Comparison of ENCODE assay signal across 25 cellular contexts in genomic region chr4:15914291-15914690, GRCh38. TPM values are rescaled to one million over a fixed set of nuclear protein-coding genes. Genes with fewer than 3 reads are reported as not detected.
DNase-seq lines count a peak whose midpoint lies in the region; ATAC-seq and TF ChIP-seq lines count a peak whose summit lies in the region.
"Had no signal": no experiment of that assay in that cellular context is flagged by ENCODE, and none has a peak within 500 bp of the region (broad histone marks: within the 10 kb centered on the region; RNA-seq: fewer than 3 reads in every experiment).

No MANE protein-coding gene starts in this region.

- H3K23ac ChIP-seq in IMR-90 (ENCODE audit: low read depth, low read length): no peak overlapping the region

- no peaks in the 10 kb centered on the region; the same call in 1 of the 2 replicates for H3K9me1 ChIP-seq in IMR-90 (ENCODE audit: insufficient read depth, low read length)

- no peak overlapping the region for H2AK9ac ChIP-seq in IMR-90 (replicated peaks; ENCODE audit: low read depth, low read length, poor library complexity)

- intact Hi-C loops in IMR-90 (cut with micrococcal nuclease): no loop called here

- TF ChIP-seq CTCF in IMR-90 (conservative IDR thresholded peaks at IDR 0.05; ENCODE audit: low read depth, low read length) (no peak), fibroblast of villous mesenchyme (IDR thresholded peaks at IDR 0.05; ENCODE audit: insufficient read depth, low read depth, low read length) (no peak), mesothelial cell of epicardium (IDR thresholded peaks at IDR 0.05; ENCODE audit: unreplicated experiment) (no peak)

- DNase-seq in IMR-90 (peak; percentile 54), amniotic epithelial cell (ENCODE audit: low read depth) (peak; percentile 60), fibroblast of villous mesenchyme (ENCODE audit: low read depth) (peak; percentile 30), mesothelial cell of epicardium (ENCODE audit: low spot score in 2 of 2, unreplicated experiment in 2 of 2) (no peak), NCI-H2107 treated with DMSO at 0.1 percent for 48 hours (lab: John Stamatoyannopoulos, UW; ENCODE audit: unreplicated experiment) (no peak)
- DNase-seq: activated naive CD4-positive, alpha-beta T cell; activated T-cell treated with anti-CD3 and anti-CD28 coated beads, Interleukin-2, amount 50 U/mL, for 1 hour; amygdala; cerebellar nuclear complex; H9; left colon; NCI-H187 treated with DMSO at 0.1 percent for 48 hours; NCI-H82; right lobe of liver; T-helper 1 cell; transverse colon had no signal

- H3K9me3 ChIP-seq in IMR-90 (ENCODE audit: control insufficient read depth, insufficient read depth, low read length): no peaks in the 10 kb centered on the region; the same call in 1 of the 2 replicates
- H3K9me3 ChIP-seq: right lobe of liver, transverse colon had no signal

- H3K79me2 ChIP-seq in ACC112 (ENCODE audit: control insufficient read depth, insufficient read depth, low read length, unreplicated experiment): no peaks in the 10 kb centered on the region
- H3K79me2 ChIP-seq: parathyroid adenoma had no signal

- POLR2A ChIA-PET in IMR-90 (lab: Charles Lee; ENCODE audit: unreplicated experiment): no interaction called here

- H2BK15ac ChIP-seq in IMR-90 (ENCODE audit: low read depth, low read length): 0 out of 3 replicates have a peak overlapping the region, but pooled peaks have one; percentile 8

- no peak for TF ChIP-seq RAD21 in IMR-90 (IDR thresholded peaks at IDR 0.05; ENCODE audit: low read length)

- H4K8ac ChIP-seq in IMR-90 (ENCODE audit: low read depth in 2 of 2, low read length in 2 of 2): no peak overlapping the region

- peak overlapping the region; percentile 37 for H2BK5ac ChIP-seq in IMR-90 (ENCODE audit: low read depth, low read length, poor library complexity, severe bottlenecking)

- H4K5ac ChIP-seq in IMR-90 (ENCODE audit: low read depth, low read length): no peak overlapping the region

- BruUV-seq in IMR-90 (replicated peaks; lab: Mats Ljungman, UMichigan): no TSS peak

- H2BK20ac ChIP-seq in IMR-90 (ENCODE audit: low read depth, low read length): peak overlapping the region; percentile 22

- H3K4me3 ChIP-seq in ACC112 (ENCODE audit: low read depth, low read length) (no peak overlapping the region; the same call in 1 of the 2 replicates), IMR-90 (ENCODE audit: insufficient read depth, low read depth, low read length) (no peak overlapping the region), fibroblast of villous mesenchyme (ENCODE audit: low read depth, low read length) (no peak overlapping the region)
- H3K4me3 ChIP-seq: BLaER1 treated with 17β-estradiol and CSF1 and Interleukin-3, amounts not matched to agents 10 nM and 100 nM; right lobe of liver; transverse colon had no signal

- H3K36me3 Mint-ChIP-seq in mesothelial cell of epicardium: no peaks in the 10 kb centered on the region

- no peak overlapping the region for H3K4me3 Mint-ChIP-seq in mesothelial cell of epicardium
- H3K4me3 Mint-ChIP-seq: H9, nephron had no signal

- H3K36me3 ChIP-seq in ACC112 (ENCODE audit: insufficient read depth, low read length): no peaks in the 10 kb centered on the region
- H3K36me3 ChIP-seq in IMR-90 (ENCODE audit: control insufficient read depth, insufficient read depth, low read length): no peaks in the 10 kb centered on the region
- H3K36me3 ChIP-seq: right lobe of liver, transverse colon had no signal

- H3K27me3 ChIP-seq in ACC112 (ENCODE audit: insufficient read depth, low read length) (no peaks in the 10 kb centered on the region), IMR-90 (ENCODE audit: control insufficient read depth, insufficient read depth, low read length) (no peaks in the 10 kb centered on the region)
- H3K27me3 ChIP-seq: BLaER1 treated with 17β-estradiol and CSF1 and Interleukin-3, amounts not matched to agents 10 nM and 100 nM; right lobe of liver; transverse colon had no signal

- WGBS in IMR-90 (ENCODE audit: extremely low coverage in 2 of 2, insufficient read length in 1 of 2), 2 experiments: no CpG with 5 or more reads among the region's 4 CpGs

- TF ChIP-seq POLR2A in IMR-90 (IDR thresholded peaks at IDR 0.05; ENCODE audit: low read depth, low read length): no peak

- in situ Hi-C loops in IMR-90 (cut with MboI; ENCODE audit: low sequenced_read_pairs): no loop called here

- dilution Hi-C loops in IMR-90 (cut with HindIII; ENCODE audit: low sequenced_read_pairs, unreplicated experiment): no loop called here

- no peak overlapping the region; the same call in 1 of the 2 replicates for H2AK5ac ChIP-seq in IMR-90 (ENCODE audit: low read depth, low read length)

- H3K4me1 Mint-ChIP-seq in mesothelial cell of epicardium: peaks cover 49% of the 10 kb centered on the region
- H3K4me1 Mint-ChIP-seq: nephron had no signal

- no peaks in the 10 kb centered on the region for H3K79me1 ChIP-seq in IMR-90 (ENCODE audit: low read depth in 1 of 2, low read length in 2 of 2)

- H3K18ac ChIP-seq in IMR-90 (ENCODE audit: low read depth, low read length): peak overlapping the region; percentile 29; the same call in 1 of the 2 replicates

- no peak overlapping the region for H3K27ac Mint-ChIP-seq in mesothelial cell of epicardium
- H3K27ac Mint-ChIP-seq: H9, nephron had no signal

- no peak overlapping the region for H3K4me2 ChIP-seq in IMR-90 (ENCODE audit: low read depth, low read length)

- peak overlapping the region; percentile 2; the same call in 1 of the 2 replicates for H2BK120ac ChIP-seq in IMR-90 (ENCODE audit: low read depth, low read length)

- H3K14ac ChIP-seq in IMR-90 (replicated peaks; ENCODE audit: low read depth, low read length): no peak overlapping the region; the same call in 1 of the 2 replicates

- no peak overlapping the region; the same call in 1 of the 2 replicates for H4K91ac ChIP-seq in IMR-90 (ENCODE audit: insufficient read depth, low read depth, low read length)

- H4K20me1 ChIP-seq in IMR-90 (ENCODE audit: insufficient read depth, low read length): no peaks in the 10 kb centered on the region
- H4K20me1 ChIP-seq: BLaER1 treated with 17β-estradiol and CSF1 and Interleukin-3, amounts not matched to agents 10 nM and 100 nM had no signal

- peaks cover 5% of the 10 kb centered on the region for H3K9me3 Mint-ChIP-seq in mesothelial cell of epicardium

- peak overlapping the region; percentile 54 for H3K4ac ChIP-seq in IMR-90 (ENCODE audit: low read depth, low read length)

- H2AFZ ChIP-seq in ACC112 (ENCODE audit: low read length, unreplicated experiment) (no peak overlapping the region), IMR-90 (replicated peaks; ENCODE audit: low read length, poor library complexity) (no peak overlapping the region)
- H2AFZ ChIP-seq: parathyroid adenoma had no signal

- H3K9ac ChIP-seq in IMR-90 (ENCODE audit: low read depth, low read length): no peak overlapping the region
- H3K9ac ChIP-seq: BLaER1 treated with 17β-estradiol and CSF1 and Interleukin-3, amounts not matched to agents 10 nM and 100 nM; parathyroid adenoma had no signal

- H3K4me1 ChIP-seq in ACC112 (ENCODE audit: control insufficient read depth, insufficient read depth, low read length, unreplicated experiment) (peaks cover 16% of the 10 kb centered on the region), IMR-90 (ENCODE audit: control insufficient read depth, insufficient read depth, low read length) (peaks cover 7% of the 10 kb centered on the region)
- H3K4me1 ChIP-seq: parathyroid adenoma, right lobe of liver had no signal

- CTCF ChIA-PET in IMR-90 (lab: Yijun Ruan, JAX): interaction anchor here (1.5 kb wide), 1 partner anchor 31 kb away, joined by 4 read pairs; no protein-coding TSS in a partner anchor

- ATAC-seq in IMR-90 (ENCODE audit: low read depth): no peak
- no peak for ATAC-seq in GM18861 (IDR thresholded peaks at IDR 0.05; ENCODE audit: unreplicated experiment)
- ATAC-seq in HG03571 (IDR thresholded peaks at IDR 0.05; ENCODE audit: unreplicated experiment): no peak
- ATAC-seq: right lobe of liver had no signal

- H3K56ac ChIP-seq in IMR-90 (ENCODE audit: extremely low read depth, insufficient read depth, low read length): no peak overlapping the region

- no peaks in the 10 kb centered on the region for H3K27me3 Mint-ChIP-seq in mesothelial cell of epicardium (ENCODE audit: low read depth)

- H3K27ac ChIP-seq in ACC112 (ENCODE audit: low read depth, low read length) (peak overlapping the region; percentile 80), IMR-90 (ENCODE audit: insufficient read depth, low read length) (no peak overlapping the region)
- H3K27ac ChIP-seq: BLaER1 treated with 17β-estradiol and CSF1 and Interleukin-3, amounts not matched to agents 10 nM and 100 nM; parathyroid adenoma; right lobe of liver; transverse colon had no signal

TF ChIP-seq in IMR-90, 13 proteins besides CTCF, POLR2A, EP300 and RAD21:
- no peak for TF ChIP-seq SMC3 (IDR thresholded peaks at IDR 0.05; ENCODE audit: low read depth, low read length)

RNA-seq across cellular contexts. Expression of gene FGFBP1, which starts 24.2 kb away (rescaled TPM):
- total RNA-seq in IMR-90 (2012; rRNA removed) (under 0.01 TPM in 1 of 2 replicates, not detected in the other), fibroblast of villous mesenchyme (not detected in 2 replicates), mesothelial cell of epicardium (0.96 to 1.6 TPM (median 1.2 TPM) in 3 replicates)
- not detected in 2 replicates for polyA plus RNA-seq in IMR-90 (2012; rRNA removed)
- not detected in 2 replicates for polyA plus RNA-seq in IMR-90 (2012; cell fraction: cytosol; rRNA removed)
- polyA plus RNA-seq in IMR-90 (2012; cell fraction: nucleus; rRNA removed; ENCODE audit: low replicate concordance): not detected in 2 replicates
- total RNA-seq: A673, H9, OCI-LY7, right lobe of liver had no signal

RNA-seq across cellular contexts. Expression of gene FGFBP2, which starts 48.7 kb away (rescaled TPM):
- total RNA-seq in IMR-90 (2012; rRNA removed): not detected in 2 replicates
- polyA plus RNA-seq in IMR-90 (2012; rRNA removed): not detected in 2 replicates
- not detected in 2 replicates for polyA plus RNA-seq in IMR-90 (2012; cell fraction: cytosol; rRNA removed)
- polyA plus RNA-seq in IMR-90 (2012; cell fraction: nucleus; rRNA removed; ENCODE audit: low replicate concordance): not detected in 2 replicates
- total RNA-seq in fibroblast of villous mesenchyme: not detected in 2 replicates
- total RNA-seq in mesothelial cell of epicardium: not detected in 3 replicates
- total RNA-seq: A673, epithelial cell of proximal tubule, H9, OCI-LY7 had no signal

Comparison
In these comparisons a context has a peak if more than half of its experiments do, and no peak if none do; other contexts are left out.
1. DNase-seq: peak in IMR-90 (single experiment), amniotic epithelial cell (single experiment) and fibroblast of villous mesenchyme (single experiment); none in mesothelial cell of epicardium (0 of 2) and NCI-H2107 treated with DMSO at 0.1 percent for 48 hours (single experiment).